2 cellular contexts compared by ENCODE assay signal in genomic region chr4:73413294-73413755, GRCh38.
A peak's percentile ranks its signal among the peaks of the same experiment; 100 is the strongest.
TF ChIP-seq lines count a peak whose summit lies in the region.

No MANE protein-coding gene starts in this region.

TF ChIP-seq in HepG2, 621 proteins besides CTCF, POLR2A, EP300 and RAD21 (continues in another document):
- TF ChIP-seq KDM2A (CRISPR knock-in tag; IDR thresholded peaks at IDR 0.05; ENCODE audit: borderline replicate concordance, low read depth) (no peak), CHD2 (IDR thresholded peaks at IDR 0.05; ENCODE audit: low read depth, low read length) (no peak), RBM22 (optimal IDR thresholded peaks at IDR 0.05; ENCODE audit: low read length) (peak; percentile 93), MAF1 (CRISPR knock-in tag; IDR thresholded peaks at IDR 0.05; ENCODE audit: borderline replicate concordance) (no peak), FUBP1 (CRISPR knock-in tag; IDR thresholded peaks at IDR 0.05; ENCODE audit: borderline replicate concordance) (no peak), SNAI1 (CRISPR knock-in tag; IDR thresholded peaks at IDR 0.05; ENCODE audit: borderline replicate concordance) (no peak), ZFY (CRISPR knock-in tag; IDR thresholded peaks at IDR 0.05) (peak; percentile 28; the same call in 1 of the 2 replicates), KAT8 (CRISPR knock-in tag; IDR thresholded peaks at IDR 0.05) (no peak), FOXA3 (CRISPR knock-in tag; IDR thresholded peaks at IDR 0.05) (no peak), TOE1 (CRISPR knock-in tag; IDR thresholded peaks at IDR 0.05) (peak; percentile 58; the same call in 1 of the 2 replicates), MTA1 (CRISPR knock-in tag; IDR thresholded peaks at IDR 0.05; ENCODE audit: borderline replicate concordance) (no peak), MXD1 (CRISPR knock-in tag; IDR thresholded peaks at IDR 0.05) (no peak), CBFB (CRISPR knock-in tag; IDR thresholded peaks at IDR 0.05) (no peak), ZNF232 (CRISPR knock-in tag; IDR thresholded peaks at IDR 0.05; ENCODE audit: borderline replicate concordance) (no peak), NCOA2 (CRISPR knock-in tag; IDR thresholded peaks at IDR 0.05) (no peak), ZNF800 (CRISPR knock-in tag; IDR thresholded peaks at IDR 0.05) (0 out of 2 replicates have a peak, but pooled peaks have one; percentile 14), ZNF263 (CRISPR knock-in tag; IDR thresholded peaks at IDR 0.05) (0 out of 2 replicates have a peak, but pooled peaks have one; percentile 25), ZNF331 (CRISPR knock-in tag; IDR thresholded peaks at IDR 0.05) (no peak), ZFP1 (CRISPR knock-in tag; IDR thresholded peaks at IDR 0.05) (no peak), PRMT3 (CRISPR knock-in tag; IDR thresholded peaks at IDR 0.05; ENCODE audit: borderline replicate concordance, low read depth) (no peak)
- TF ChIP-seq, protein P1, sequence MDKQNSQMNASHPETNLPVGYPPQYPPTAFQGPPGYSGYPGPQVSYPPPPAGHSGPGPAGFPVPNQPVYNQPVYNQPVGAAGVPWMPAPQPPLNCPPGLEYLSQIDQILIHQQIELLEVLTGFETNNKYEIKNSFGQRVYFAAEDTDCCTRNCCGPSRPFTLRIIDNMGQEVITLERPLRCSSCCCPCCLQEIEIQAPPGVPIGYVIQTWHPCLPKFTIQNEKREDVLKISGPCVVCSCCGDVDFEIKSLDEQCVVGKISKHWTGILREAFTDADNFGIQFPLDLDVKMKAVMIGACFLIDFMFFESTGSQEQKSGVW (CRISPR knock-in tag; IDR thresholded peaks at IDR 0.05; ENCODE audit: borderline replicate concordance) = no peak
- TF ChIP-seq, protein P2, sequence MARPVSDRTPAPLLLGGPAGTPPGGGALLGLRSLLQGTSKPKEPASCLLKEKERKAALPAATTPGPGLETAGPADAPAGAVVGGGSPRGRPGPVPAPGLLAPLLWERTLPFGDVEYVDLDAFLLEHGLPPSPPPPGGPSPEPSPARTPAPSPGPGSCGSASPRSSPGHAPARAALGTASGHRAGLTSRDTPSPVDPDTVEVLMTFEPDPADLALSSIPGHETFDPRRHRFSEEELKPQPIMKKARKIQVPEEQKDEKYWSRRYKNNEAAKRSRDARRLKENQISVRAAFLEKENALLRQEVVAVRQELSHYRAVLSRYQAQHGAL (CRISPR knock-in tag; IDR thresholded peaks at IDR 0.05; ENCODE audit: not compliant biosample characterization) = no peak
- TF ChIP-seq, protein P3, sequence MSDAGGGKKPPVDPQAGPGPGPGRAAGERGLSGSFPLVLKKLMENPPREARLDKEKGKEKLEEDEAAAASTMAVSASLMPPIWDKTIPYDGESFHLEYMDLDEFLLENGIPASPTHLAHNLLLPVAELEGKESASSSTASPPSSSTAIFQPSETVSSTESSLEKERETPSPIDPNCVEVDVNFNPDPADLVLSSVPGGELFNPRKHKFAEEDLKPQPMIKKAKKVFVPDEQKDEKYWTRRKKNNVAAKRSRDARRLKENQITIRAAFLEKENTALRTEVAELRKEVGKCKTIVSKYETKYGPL (CRISPR knock-in tag; IDR thresholded peaks at IDR 0.05) = 0 out of 2 replicates have a peak, but pooled peaks have one; percentile 59
- TF ChIP-seq, protein P4, sequence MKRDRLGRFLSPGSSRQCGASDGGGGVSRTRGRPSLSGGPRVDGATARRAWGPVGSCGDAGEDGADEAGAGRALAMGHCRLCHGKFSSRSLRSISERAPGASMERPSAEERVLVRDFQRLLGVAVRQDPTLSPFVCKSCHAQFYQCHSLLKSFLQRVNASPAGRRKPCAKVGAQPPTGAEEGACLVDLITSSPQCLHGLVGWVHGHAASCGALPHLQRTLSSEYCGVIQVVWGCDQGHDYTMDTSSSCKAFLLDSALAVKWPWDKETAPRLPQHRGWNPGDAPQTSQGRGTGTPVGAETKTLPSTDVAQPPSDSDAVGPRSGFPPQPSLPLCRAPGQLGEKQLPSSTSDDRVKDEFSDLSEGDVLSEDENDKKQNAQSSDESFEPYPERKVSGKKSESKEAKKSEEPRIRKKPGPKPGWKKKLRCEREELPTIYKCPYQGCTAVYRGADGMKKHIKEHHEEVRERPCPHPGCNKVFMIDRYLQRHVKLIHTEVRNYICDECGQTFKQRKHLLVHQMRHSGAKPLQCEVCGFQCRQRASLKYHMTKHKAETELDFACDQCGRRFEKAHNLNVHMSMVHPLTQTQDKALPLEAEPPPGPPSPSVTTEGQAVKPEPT (CRISPR knock-in tag; IDR thresholded peaks at IDR 0.05; ENCODE audit: low read depth) = no peak

TF ChIP-seq in liver, 16 proteins besides CTCF, POLR2A, EP300 and RAD21:
- TF ChIP-seq HNF4G (IDR thresholded peaks at IDR 0.05) (peak; percentile 27), SP1 (IDR thresholded peaks at IDR 0.05) (peak; percentile 27)
- TF ChIP-seq, protein P5, sequence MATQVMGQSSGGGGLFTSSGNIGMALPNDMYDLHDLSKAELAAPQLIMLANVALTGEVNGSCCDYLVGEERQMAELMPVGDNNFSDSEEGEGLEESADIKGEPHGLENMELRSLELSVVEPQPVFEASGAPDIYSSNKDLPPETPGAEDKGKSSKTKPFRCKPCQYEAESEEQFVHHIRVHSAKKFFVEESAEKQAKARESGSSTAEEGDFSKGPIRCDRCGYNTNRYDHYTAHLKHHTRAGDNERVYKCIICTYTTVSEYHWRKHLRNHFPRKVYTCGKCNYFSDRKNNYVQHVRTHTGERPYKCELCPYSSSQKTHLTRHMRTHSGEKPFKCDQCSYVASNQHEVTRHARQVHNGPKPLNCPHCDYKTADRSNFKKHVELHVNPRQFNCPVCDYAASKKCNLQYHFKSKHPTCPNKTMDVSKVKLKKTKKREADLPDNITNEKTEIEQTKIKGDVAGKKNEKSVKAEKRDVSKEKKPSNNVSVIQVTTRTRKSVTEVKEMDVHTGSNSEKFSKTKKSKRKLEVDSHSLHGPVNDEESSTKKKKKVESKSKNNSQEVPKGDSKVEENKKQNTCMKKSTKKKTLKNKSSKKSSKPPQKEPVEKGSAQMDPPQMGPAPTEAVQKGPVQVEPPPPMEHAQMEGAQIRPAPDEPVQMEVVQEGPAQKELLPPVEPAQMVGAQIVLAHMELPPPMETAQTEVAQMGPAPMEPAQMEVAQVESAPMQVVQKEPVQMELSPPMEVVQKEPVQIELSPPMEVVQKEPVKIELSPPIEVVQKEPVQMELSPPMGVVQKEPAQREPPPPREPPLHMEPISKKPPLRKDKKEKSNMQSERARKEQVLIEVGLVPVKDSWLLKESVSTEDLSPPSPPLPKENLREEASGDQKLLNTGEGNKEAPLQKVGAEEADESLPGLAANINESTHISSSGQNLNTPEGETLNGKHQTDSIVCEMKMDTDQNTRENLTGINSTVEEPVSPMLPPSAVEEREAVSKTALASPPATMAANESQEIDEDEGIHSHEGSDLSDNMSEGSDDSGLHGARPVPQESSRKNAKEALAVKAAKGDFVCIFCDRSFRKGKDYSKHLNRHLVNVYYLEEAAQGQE (IDR thresholded peaks at IDR 0.05) = no peak
